ENCODE assay signal across 16 cellular contexts in genomic region chr14:22542360-22542759, GRCh38. TPM values are rescaled to one million over a fixed set of nuclear protein-coding genes. Genes with fewer than 3 reads are reported as not detected.
DNase-seq lines count a peak whose midpoint lies in the region; ATAC-seq and TF ChIP-seq lines count a peak whose summit lies in the region.
"Had no signal": no experiment of that assay in that cellular context is flagged by ENCODE, and none has a peak within 500 bp of the region (broad histone marks: within the 10 kb centered on the region; RNA-seq: fewer than 3 reads in every experiment).

No MANE protein-coding gene starts in this region.

- CTCF ChIA-PET in A673 (lab: Charles Lee) = no interaction called here
- CTCF ChIA-PET in activated CD4-positive, alpha-beta memory T cell treated with anti-CD3 and anti-CD28 coated beads for 36 hours (lab: Charles Lee) = interaction anchor here (0.9 to 4.1 kb wide), 14 partner anchors 9 to 717 kb away, joined by 3 to 28 read pairs (median 4); no protein-coding TSS in a partner anchor

- H3K9me3 Mint-ChIP-seq in activated CD4-positive, alpha-beta memory T cell treated with anti-CD3 and anti-CD28 coated beads for 36 hours = no peaks in the 10 kb centered on the region
- H3K9me3 Mint-ChIP-seq: brain had no signal

- peak overlapping the region; percentile 36 for H3K27ac ChIP-seq in A673 (ENCODE audit: low read depth, low read length, poor library complexity, severe bottlenecking)
- peak overlapping the region in 6 of 11 experiments; percentile 19 to 100 (median 100); a peak in 10 of 22 replicates for H3K27ac ChIP-seq in BLaER1 treated with 17β-estradiol and CSF1 and Interleukin-3, amounts not matched to agents 10 nM and 100 nM
- H3K27ac ChIP-seq: KMS-11, lower lobe of right lung, tibial artery had no signal

- H3K27me3 ChIP-seq in A673 (replicated peaks; ENCODE audit: insufficient read depth, low read depth, low read length, poor library complexity) = no peaks in the 10 kb centered on the region
- no peaks in the 10 kb centered on the region for H3K27me3 ChIP-seq in BLaER1 treated with 17β-estradiol and CSF1 and Interleukin-3, amounts not matched to agents 10 nM and 100 nM
- H3K27me3 ChIP-seq: tibial artery had no signal

- H3K4me3 ChIP-seq in A673 (ENCODE audit: low read depth, low read length, poor library complexity, severe bottlenecking) = no peak overlapping the region
- H3K4me3 ChIP-seq in BLaER1 treated with 17β-estradiol and CSF1 and Interleukin-3, amounts not matched to agents 10 nM and 100 nM = no peak overlapping the region
- H3K4me3 ChIP-seq in epithelial cell of esophagus (ENCODE audit: low read length) = no peak overlapping the region
- H3K4me3 ChIP-seq: lower lobe of right lung, tibial artery had no signal

- ATAC-seq in GM19035 (IDR thresholded peaks at IDR 0.05; ENCODE audit: unreplicated experiment) = no peak
- ATAC-seq: lower lobe of right lung had no signal

- peaks cover 98% of the 10 kb centered on the region for H3K4me1 Mint-ChIP-seq in activated CD4-positive, alpha-beta memory T cell treated with anti-CD3 and anti-CD28 coated beads for 36 hours (ENCODE audit: low read depth)

- H3K4me3 Mint-ChIP-seq in activated CD4-positive, alpha-beta memory T cell treated with anti-CD3 and anti-CD28 coated beads for 36 hours = peak overlapping the region; percentile 81
- H3K4me3 Mint-ChIP-seq: brain had no signal

- H3K4me1 ChIP-seq in A673 (ENCODE audit: insufficient read depth, low read length, poor library complexity, severe bottlenecking) = peaks cover 94% of the 10 kb centered on the region
- H3K4me1 ChIP-seq in BLaER1 treated with 17β-estradiol and CSF1 and Interleukin-3, amounts not matched to agents 10 nM and 100 nM = peaks cover 46 to 100% (median 99%) of the 10 kb centered on the region in 10 experiments

- H3K36me3 ChIP-seq in A673 (ENCODE audit: insufficient read depth, low read length, poor library complexity, severe bottlenecking) = no peaks in the 10 kb centered on the region
- H3K36me3 ChIP-seq in BLaER1 treated with 17β-estradiol and CSF1 and Interleukin-3, amounts not matched to agents 10 nM and 100 nM = peaks cover 0 to 97% (median 32%) of the 10 kb centered on the region in 11 experiments; a peak in 13 of 22 replicates
- H3K36me3 ChIP-seq: lower lobe of right lung, tibial artery had no signal

- H3K9me3 ChIP-seq in A673 (ENCODE audit: low read depth, low read length, poor library complexity, severe bottlenecking) = no peaks in the 10 kb centered on the region
- no peaks in the 10 kb centered on the region for H3K9me3 ChIP-seq in BLaER1 treated with 17β-estradiol and CSF1 and Interleukin-3, amounts not matched to agents 10 nM and 100 nM (replicated peaks in 1 of 11)
- H3K9me3 ChIP-seq: lower lobe of right lung, tibial artery had no signal

- H4K20me1 ChIP-seq in BLaER1 treated with 17β-estradiol and CSF1 and Interleukin-3, amounts not matched to agents 10 nM and 100 nM = no peaks in the 10 kb centered on the region

- H3K36me3 Mint-ChIP-seq in activated CD4-positive, alpha-beta memory T cell treated with anti-CD3 and anti-CD28 coated beads for 36 hours = peaks cover 97% of the 10 kb centered on the region
- H3K36me3 Mint-ChIP-seq: brain had no signal

- POLR2A ChIA-PET in A673 (lab: Charles Lee; ENCODE audit: low non-redundant PET) = interaction anchor here (0.5 kb wide), 1 partner anchor 20 kb away, joined by 3 read pairs; no protein-coding TSS in a partner anchor
- POLR2A ChIA-PET in activated CD4-positive, alpha-beta memory T cell treated with anti-CD3 and anti-CD28 coated beads for 36 hours (lab: Charles Lee) = interaction anchor here (0.8 to 8.2 kb wide), 19 partner anchors 9 to 692 kb away, joined by 3 to 268 read pairs (median 6); no protein-coding TSS in a partner anchor

- DNase-seq in A673 (ENCODE audit: low spot score) (peak; percentile 84), epithelial cell of esophagus (ENCODE audit: low read depth) (peak; percentile 45), NCI-H2029 (lab: John Stamatoyannopoulos, UW) (no peak), kidney glomerular epithelial cell (lab: John Stamatoyannopoulos, UW) (no peak)
- no peak for DNase-seq in activated CD4-positive, alpha-beta memory T cell treated with anti-CD3 and anti-CD28 coated beads for 36 hours
- DNase-seq: lower lobe of right lung, MV-4-11, NCI-H187 treated with DMSO at 0.1 percent for 48 hours, NCI-H446 treated with DMSO at 0.1 percent for 48 hours, retina, RPMI8226, tibial artery had no signal

- H3K27me3 Mint-ChIP-seq in activated CD4-positive, alpha-beta memory T cell treated with anti-CD3 and anti-CD28 coated beads for 36 hours = no peaks in the 10 kb centered on the region

- peak overlapping the region in 8 of 11 experiments; percentile 8 to 97 (median 90); a peak in 16 of 22 replicates for H3K4me2 ChIP-seq in BLaER1 treated with 17β-estradiol and CSF1 and Interleukin-3, amounts not matched to agents 10 nM and 100 nM
- H3K4me2 ChIP-seq: KMS-11 had no signal

- TF ChIP-seq CTCF in A673 (conservative IDR thresholded peaks at IDR 0.05; ENCODE audit: low read depth, low read length) = no peak
- no peak for TF ChIP-seq CTCF in epithelial cell of esophagus (IDR thresholded peaks at IDR 0.05; ENCODE audit: insufficient read depth, low read depth, low read length, missing control alignments)

- no TSS peak for BruUV-seq in A673 (replicated peaks; lab: Mats Ljungman, UMichigan)

- peak overlapping the region; percentile 99 for H3K27ac Mint-ChIP-seq in activated CD4-positive, alpha-beta memory T cell treated with anti-CD3 and anti-CD28 coated beads for 36 hours
- H3K27ac Mint-ChIP-seq: brain had no signal

- intact Hi-C loops in A673 (cut with micrococcal nuclease; ENCODE audit: unreplicated experiment) = no loop called here
- intact Hi-C loops in activated CD4-positive, alpha-beta memory T cell treated with anti-CD3 and anti-CD28 coated beads for 36 hours (cut with micrococcal nuclease) = no loop called here

- H3K9ac ChIP-seq in BLaER1 treated with 17β-estradiol and CSF1 and Interleukin-3, amounts not matched to agents 10 nM and 100 nM = peak overlapping the region in 3 of 11 experiments; percentile 2 to 54 (median 16); a peak in 4 of 22 replicates
- H3K9ac ChIP-seq: KMS-11 had no signal

RNA-seq across cellular contexts. Expression of gene DAD1, which starts 46.7 kb away (rescaled TPM):
- total RNA-seq in A673 (2021) = 224 and 261 TPM in 2 replicates
- 100 to 1,000 TPM; 292 to 305 TPM for total RNA-seq in activated CD4-positive, alpha-beta memory T cell treated with anti-CD3 and anti-CD28 coated beads for 36 hours

RNA-seq across cellular contexts. Expression of gene ABHD4, which starts 55.7 kb away (rescaled TPM):
- total RNA-seq in A673 (2021) = 36.6 and 40.7 TPM in 2 replicates
- 10 to 100 TPM; 10.0 to 13.6 TPM for total RNA-seq in activated CD4-positive, alpha-beta memory T cell treated with anti-CD3 and anti-CD28 coated beads for 36 hours

Comparison
In these comparisons a context has a peak if more than half of its experiments do, and no peak if none do; other contexts are left out.
1. DNase-seq: peak in A673 (single experiment) and epithelial cell of esophagus (single experiment); none in activated CD4-positive, alpha-beta memory T cell treated with anti-CD3 and anti-CD28 coated beads for 36 hours (single experiment), NCI-H2029 (single experiment) and kidney glomerular epithelial cell (single experiment).